In genomic region chr11:117837070-117837776, GRCh38 we compare ENCODE assay signal across 20 cellular contexts. TPM values are rescaled to one million over a fixed set of nuclear protein-coding genes. Genes with fewer than 3 reads are reported as not detected.
A peak's percentile ranks its signal among the peaks of the same experiment; 100 is the strongest.
DNase-seq lines count a peak whose midpoint lies in the region; ATAC-seq and TF ChIP-seq lines count a peak whose summit lies in the region.
"Had no signal": no experiment of that assay in that cellular context is flagged by ENCODE, and none has a peak within 500 bp of the region (broad histone marks: within the 10 kb centered on the region; RNA-seq: fewer than 3 reads in every experiment).

No MANE protein-coding gene starts in this region.

- TF ChIP-seq CTCF in coronary artery (IDR thresholded peaks at IDR 0.05) (no peak), stomach (IDR thresholded peaks at IDR 0.05) (no peak)

- CTCF ChIA-PET in activated CD4-positive, alpha-beta memory T cell treated with anti-CD3 and anti-CD28 coated beads, Interleukin-2, amount 10 ng/mL, durations not matched to agents 7 days and 5 days (lab: Charles Lee) = no interaction called here
- CTCF ChIA-PET in activated CD4-positive, alpha-beta memory T cell treated with anti-CD3 and anti-CD28 coated beads for 36 hours (lab: Charles Lee) = no interaction called here

- WGBS in stomach, 5 donors = 68 to 76% (median 70%) methylated on average over 18 of the region's 18 CpGs

- H3K9me3 ChIP-seq in stomach = no peaks in the 10 kb centered on the region
- H3K9me3 ChIP-seq: A549, HAP-1, tibial nerve had no signal

- H3K27ac ChIP-seq in coronary artery = peak overlapping the region in 1 of 2 donors; percentile 30
- H3K27ac ChIP-seq in stomach = no peak overlapping the region
- H3K27ac ChIP-seq: A549, tibial nerve had no signal

- H3K27me3 ChIP-seq in stomach = no peaks in the 10 kb centered on the region
- H3K27me3 ChIP-seq: tibial nerve had no signal

- H3K4me1 ChIP-seq in stomach = peaks cover 8 to 20% (median 10%) of the 10 kb centered on the region in 4 donors
- H3K4me1 ChIP-seq: A549, HAP-1, tibial nerve had no signal

- peaks cover 4% of the 10 kb centered on the region for H3K4me1 Mint-ChIP-seq in activated CD4-positive, alpha-beta memory T cell treated with anti-CD3 and anti-CD28 coated beads, Interleukin-2, amount 10 ng/mL, durations not matched to agents 7 days and 5 days
- H3K4me1 Mint-ChIP-seq in activated CD4-positive, alpha-beta memory T cell treated with anti-CD3 and anti-CD28 coated beads for 36 hours (ENCODE audit: low read depth) = no peaks in the 10 kb centered on the region

- DNase-seq in activated CD4-positive, alpha-beta memory T cell treated with anti-CD3 and anti-CD28 coated beads, Interleukin-2, amount 10 ng/mL, durations not matched to agents 7 days and 5 days = peak; percentile 11
- DNase-seq in activated CD4-positive, alpha-beta memory T cell treated with anti-CD3 and anti-CD28 coated beads for 36 hours = no peak
- DNase-seq in coronary artery (ENCODE audit: low spot score) = peak; percentile 62
- peak; percentile 75 for DNase-seq in mesenteric fat pad (ENCODE audit: low spot score)
- DNase-seq in stomach = peak; percentile 20
- no peak for DNase-seq in epidermal melanocyte (ENCODE audit: insufficient read length, low spot score)
- DNase-seq: activated naive CD4-positive, alpha-beta T cell treated with anti-CD3 and anti-CD28 coated beads, Interleukin-2, amount 50 U/mL, for 16 hours; hypothalamus; NCI-H1048; NCI-H2171; RPMI8226; SW 1271 had no signal

- peak overlapping the region; percentile 7 for H3K4me3 ChIP-seq in coronary artery
- H3K4me3 ChIP-seq in stomach = no peak overlapping the region
- H3K4me3 ChIP-seq: A549, HAP-1 had no signal

- no peaks in the 10 kb centered on the region for H3K9me3 Mint-ChIP-seq in activated CD4-positive, alpha-beta memory T cell treated with anti-CD3 and anti-CD28 coated beads, Interleukin-2, amount 10 ng/mL, durations not matched to agents 7 days and 5 days
- no peaks in the 10 kb centered on the region for H3K9me3 Mint-ChIP-seq in activated CD4-positive, alpha-beta memory T cell treated with anti-CD3 and anti-CD28 coated beads for 36 hours
- H3K9me3 Mint-ChIP-seq: CD8-positive, alpha-beta T cell had no signal

- no peak for ATAC-seq in HG02981 (IDR thresholded peaks at IDR 0.05; ENCODE audit: unreplicated experiment)
- no peak for ATAC-seq in HG03378 (IDR thresholded peaks at IDR 0.05; ENCODE audit: unreplicated experiment)
- ATAC-seq: A549; CD8-positive, alpha-beta T cell; left lobe of liver had no signal

- H3K36me3 Mint-ChIP-seq in activated CD4-positive, alpha-beta memory T cell treated with anti-CD3 and anti-CD28 coated beads, Interleukin-2, amount 10 ng/mL, durations not matched to agents 7 days and 5 days (ENCODE audit: low read depth) = no peaks in the 10 kb centered on the region
- no peaks in the 10 kb centered on the region for H3K36me3 Mint-ChIP-seq in activated CD4-positive, alpha-beta memory T cell treated with anti-CD3 and anti-CD28 coated beads for 36 hours
- H3K36me3 Mint-ChIP-seq: CD8-positive, alpha-beta T cell had no signal

- POLR2A ChIA-PET in activated CD4-positive, alpha-beta memory T cell treated with anti-CD3 and anti-CD28 coated beads, Interleukin-2, amount 10 ng/mL, durations not matched to agents 7 days and 5 days (lab: Charles Lee) = no interaction called here
- POLR2A ChIA-PET in activated CD4-positive, alpha-beta memory T cell treated with anti-CD3 and anti-CD28 coated beads for 36 hours (lab: Charles Lee) = no interaction called here

- TF ChIP-seq POLR2A in stomach (IDR thresholded peaks at IDR 0.05) = no peak

- peaks cover 0 to 62% (median 12%) of the 10 kb centered on the region in 4 donors for H3K36me3 ChIP-seq in stomach
- H3K36me3 ChIP-seq: HAP-1 had no signal

- intact Hi-C loops in activated CD4-positive, alpha-beta memory T cell treated with anti-CD3 and anti-CD28 coated beads for 36 hours (cut with micrococcal nuclease) = no loop called here
- intact Hi-C loops in stomach (cut with DNase I; ENCODE audit: low total_unique reads) = no loop called here

- H3K4me3 Mint-ChIP-seq in activated CD4-positive, alpha-beta memory T cell treated with anti-CD3 and anti-CD28 coated beads, Interleukin-2, amount 10 ng/mL, durations not matched to agents 7 days and 5 days = no peak overlapping the region
- H3K4me3 Mint-ChIP-seq in activated CD4-positive, alpha-beta memory T cell treated with anti-CD3 and anti-CD28 coated beads for 36 hours = no peak overlapping the region
- H3K4me3 Mint-ChIP-seq: CD8-positive, alpha-beta T cell had no signal

- H3K27ac Mint-ChIP-seq in activated CD4-positive, alpha-beta memory T cell treated with anti-CD3 and anti-CD28 coated beads, Interleukin-2, amount 10 ng/mL, durations not matched to agents 7 days and 5 days = no peak overlapping the region
- H3K27ac Mint-ChIP-seq in activated CD4-positive, alpha-beta memory T cell treated with anti-CD3 and anti-CD28 coated beads for 36 hours = no peak overlapping the region
- H3K27ac Mint-ChIP-seq: CD8-positive, alpha-beta T cell had no signal

- peaks cover 24% of the 10 kb centered on the region for H3K27me3 Mint-ChIP-seq in activated CD4-positive, alpha-beta memory T cell treated with anti-CD3 and anti-CD28 coated beads, Interleukin-2, amount 10 ng/mL, durations not matched to agents 7 days and 5 days
- peaks cover 2% of the 10 kb centered on the region for H3K27me3 Mint-ChIP-seq in activated CD4-positive, alpha-beta memory T cell treated with anti-CD3 and anti-CD28 coated beads for 36 hours

- TF ChIP-seq EP300 in stomach (IDR thresholded peaks at IDR 0.05) = no peak

RNA-seq across cellular contexts. Expression of gene FXYD2, which starts 12.7 kb away (rescaled TPM):
- under 1 TPM; 0.33 to 0.48 TPM for total RNA-seq in activated CD4-positive, alpha-beta memory T cell treated with anti-CD3 and anti-CD28 coated beads, Interleukin-2, amount 10 ng/mL, durations not matched to agents 7 days and 5 days
- not detected for total RNA-seq in activated CD4-positive, alpha-beta memory T cell treated with anti-CD3 and anti-CD28 coated beads for 36 hours
- total RNA-seq in mesenteric fat pad (3.2 TPM), stomach (1 to 10 TPM in 1 of 5 donors, under 1 TPM in 1, not detected in 3; 0.45 to 7.0 TPM)
- polyA plus RNA-seq in stomach = 1 to 10 TPM; 1.0 to 7.8 (median 4.0) TPM

RNA-seq across cellular contexts. Expression of gene FXYD6, which starts 39.2 kb away (rescaled TPM):
- not detected for total RNA-seq in activated CD4-positive, alpha-beta memory T cell treated with anti-CD3 and anti-CD28 coated beads, Interleukin-2, amount 10 ng/mL, durations not matched to agents 7 days and 5 days
- total RNA-seq in activated CD4-positive, alpha-beta memory T cell treated with anti-CD3 and anti-CD28 coated beads for 36 hours = under 1 TPM; 0.26 to 0.61 TPM
- 21.5 TPM for total RNA-seq in mesenteric fat pad
- 100 to 1,000 TPM in 1 of 5 donors, 10 to 100 TPM in 4; 12.7 to 187 (median 47.0) TPM for total RNA-seq in stomach
- polyA plus RNA-seq in stomach = 10 to 100 TPM; 22.5 to 39.4 (median 25.6) TPM
- total RNA-seq: CD8-positive, alpha-beta T cell had no signal

RNA-seq across cellular contexts. Expression of gene DSCAML1, which starts 40.2 kb away (rescaled TPM):
- total RNA-seq in activated CD4-positive, alpha-beta memory T cell treated with anti-CD3 and anti-CD28 coated beads, Interleukin-2, amount 10 ng/mL, durations not matched to agents 7 days and 5 days = under 1 TPM in 1 of 2 experiments, not detected in 1; 0.03 TPM
- total RNA-seq in activated CD4-positive, alpha-beta memory T cell treated with anti-CD3 and anti-CD28 coated beads for 36 hours = under 1 TPM; 0.29 to 0.67 TPM
- total RNA-seq in mesenteric fat pad (0.45 TPM), stomach (1 to 10 TPM in 2 of 5 donors, under 1 TPM in 3; 0.14 to 2.9 (median 0.45) TPM)
- under 1 TPM; 0.08 to 0.75 (median 0.46) TPM for polyA plus RNA-seq in stomach
- total RNA-seq: fibroblast of lung had no signal
- polyA plus RNA-seq: fibroblast of lung had no signal

Comparison
In these comparisons a context has a peak if more than half of its experiments do, and no peak if none do; other contexts are left out.
1. DNase-seq: peak in activated CD4-positive, alpha-beta memory T cell treated with anti-CD3 and anti-CD28 coated beads, Interleukin-2, amount 10 ng/mL, durations not matched to agents 7 days and 5 days (single experiment), coronary artery (single experiment), mesenteric fat pad (single experiment) and stomach (single experiment); none in activated CD4-positive, alpha-beta memory T cell treated with anti-CD3 and anti-CD28 coated beads for 36 hours (single experiment) and epidermal melanocyte (single experiment).
2. RNA of gene FXYD6, which starts 39.2 kb away (total RNA-seq): 12.7 to 187 TPM in stomach and 21.5 TPM in mesenteric fat pad (single experiment); 0.26 to 0.61 TPM in activated CD4-positive, alpha-beta memory T cell treated with anti-CD3 and anti-CD28 coated beads for 36 hours and not detected in activated CD4-positive, alpha-beta memory T cell treated with anti-CD3 and anti-CD28 coated beads, Interleukin-2, amount 10 ng/mL, durations not matched to agents 7 days and 5 days; every median in the first group is over 4 times any median in the second.